In the genomic region with DNA sequence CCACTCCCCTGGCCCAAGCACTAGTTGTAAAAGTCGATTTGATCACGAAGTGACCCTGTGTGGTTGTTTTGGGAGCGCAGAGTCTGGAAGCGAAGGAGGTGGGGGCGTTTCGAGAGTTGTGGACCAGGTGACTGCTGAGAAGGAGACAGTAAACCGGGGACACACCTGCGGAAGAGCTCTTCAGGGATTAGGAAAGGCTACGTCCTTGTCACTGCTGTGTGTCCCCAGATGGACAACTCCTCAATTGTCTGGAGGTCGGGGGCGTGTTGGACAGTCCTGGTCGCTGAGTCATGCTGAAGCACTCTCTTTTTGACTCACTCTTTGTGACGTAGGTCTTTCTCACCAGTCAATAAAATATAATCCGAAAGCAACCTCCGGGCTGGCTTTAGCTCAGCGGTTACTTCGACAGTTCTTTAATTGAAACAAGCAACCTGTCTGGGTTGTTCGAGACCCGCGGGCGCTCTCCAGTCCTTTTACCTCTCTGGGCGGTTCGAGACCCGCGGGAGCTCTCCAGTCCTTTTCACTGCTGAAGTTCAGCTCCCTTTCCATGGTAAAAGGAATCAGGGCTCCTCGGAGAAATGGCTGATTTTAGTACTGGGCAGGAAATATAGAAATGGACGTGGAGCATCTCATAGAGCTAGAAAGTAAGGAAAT, we compare ENCODE assay signal across 8 cellular contexts. TPM values are rescaled to one million over a fixed set of nuclear protein-coding genes. Genes with fewer than 3 reads are reported as not detected.
A peak's percentile ranks its signal among the peaks of the same experiment; 100 is the strongest.
DNase-seq lines count a peak whose midpoint lies in the region; ATAC-seq and TF ChIP-seq lines count a peak whose summit lies in the region.

No MANE protein-coding gene starts in this region.

- peak overlapping the region; percentile 73 for H2AFZ ChIP-seq in GM23338
- peak overlapping the region; percentile 56; the same call in 1 of the 2 replicates for H2AFZ ChIP-seq in Karpas-422 (ENCODE audit: low read length)

- no peaks in the 10 kb centered on the region for H3K79me2 ChIP-seq in GM23338 (replicated peaks; ENCODE audit: insufficient read depth)
- H3K79me2 ChIP-seq in Karpas-422 (ENCODE audit: low read length): no peaks in the 10 kb centered on the region

- H3K27me3 Mint-ChIP-seq in GM23338 (ENCODE audit: insufficient read depth, low read depth, poor library complexity) (peaks cover 8% of the 10 kb centered on the region), neural crest cell (ENCODE audit: low read depth) (peaks cover 9% of the 10 kb centered on the region)
- H3K27me3 Mint-ChIP-seq in stimulated activated naive CD8-positive, alpha-beta T cell treated with anti-CD3 and anti-CD28 coated beads, Interleukin-15, amount 100 ng/mL, for 72 hours: no peaks in the 10 kb centered on the region

- H3K4me2 ChIP-seq in GM23338: peak overlapping the region; percentile 78
- H3K4me2 ChIP-seq in Karpas-422 (ENCODE audit: low read depth, low read length, poor library complexity, severe bottlenecking): peak overlapping the region; percentile 56

- H3K9me3 ChIP-seq in Karpas-422 (ENCODE audit: low read length): no peaks in the 10 kb centered on the region

- H3K4me1 Mint-ChIP-seq in GM23338 (0 out of 3 replicates have a peak, but pooled peaks cover 2% of the 10 kb centered on the region), neural crest cell (peaks cover 25% of the 10 kb centered on the region)
- H3K4me1 Mint-ChIP-seq in stimulated activated naive CD8-positive, alpha-beta T cell treated with anti-CD3 and anti-CD28 coated beads, Interleukin-15, amount 100 ng/mL, for 72 hours: peaks cover 33% of the 10 kb centered on the region

- H3K36me3 ChIP-seq in GM23338 (ENCODE audit: insufficient read depth) (peaks cover 8% of the 10 kb centered on the region; the same call in 1 of the 2 replicates), Karpas-422 (ENCODE audit: insufficient read depth, low read length) (peaks cover 6% of the 10 kb centered on the region)

- H3K27ac Mint-ChIP-seq in GM23338 (peak overlapping the region; percentile 94), neural crest cell (ENCODE audit: unreplicated experiment) (peak overlapping the region; percentile 97)
- peak overlapping the region; percentile 98 to 100 for H3K27ac Mint-ChIP-seq in stimulated activated naive CD8-positive, alpha-beta T cell treated with anti-CD3 and anti-CD28 coated beads, Interleukin-15, amount 100 ng/mL, for 72 hours

- 0 out of 2 replicates have a peak, but pooled peaks cover 6% of the 10 kb centered on the region for H3F3A ChIP-seq in GM23338 (replicated peaks; ENCODE audit: low read depth)

- TF ChIP-seq CTCF in GM23338 (conservative IDR thresholded peaks at IDR 0.05; ENCODE audit: low read depth in 2 of 2) (no peak), foreskin fibroblast (IDR thresholded peaks at IDR 0.05; ENCODE audit: low read depth, low read length) (no peak), neural crest cell (conservative IDR thresholded peaks at IDR 0.05) (no peak)

- H3K9me3 Mint-ChIP-seq in GM23338 (no peaks in the 10 kb centered on the region; the same call in 2 of the 3 replicates), neural crest cell (no peaks in the 10 kb centered on the region)
- no peaks in the 10 kb centered on the region for H3K9me3 Mint-ChIP-seq in stimulated activated naive CD8-positive, alpha-beta T cell treated with anti-CD3 and anti-CD28 coated beads, Interleukin-15, amount 100 ng/mL, for 72 hours

- H3K9me2 ChIP-seq in GM23338 (ENCODE audit: insufficient read depth): no peaks in the 10 kb centered on the region
- H3K9me2 ChIP-seq in Karpas-422 (replicated peaks; ENCODE audit: insufficient read depth, low read length): no peaks in the 10 kb centered on the region

- H3K27ac ChIP-seq in GM23338 (ENCODE audit: low read depth): peak overlapping the region; percentile 60; the same call in 1 of the 2 replicates
- H3K27ac ChIP-seq in Karpas-422 (ENCODE audit: low read length): no peak overlapping the region

- H3K9ac ChIP-seq in Karpas-422 (ENCODE audit: low read length): 0 out of 2 replicates have a peak overlapping the region, but pooled peaks have one; percentile 15

- H3K4me3 Mint-ChIP-seq in GM23338 (peak overlapping the region; percentile 88), neural crest cell (peak overlapping the region; percentile 90)
- H3K4me3 Mint-ChIP-seq in stimulated activated naive CD8-positive, alpha-beta T cell treated with anti-CD3 and anti-CD28 coated beads, Interleukin-15, amount 100 ng/mL, for 72 hours: peak overlapping the region; percentile 89 to 98

- no peaks in the 10 kb centered on the region for H4K20me1 ChIP-seq in GM23338 (replicated peaks; ENCODE audit: insufficient read depth)
- H4K20me1 ChIP-seq in Karpas-422 (ENCODE audit: insufficient read depth, low read depth, low read length): no peaks in the 10 kb centered on the region

- ATAC-seq in GM23338: peak; percentile 87
- peak; percentile 94 for ATAC-seq in stimulated activated naive CD8-positive, alpha-beta T cell treated with anti-CD3 and anti-CD28 coated beads, Interleukin-15, amount 100 ng/mL, for 72 hours

- H3K4me3 ChIP-seq in GM23338: peak overlapping the region; percentile 63
- peak overlapping the region; percentile 41; the same call in 1 of the 2 replicates for H3K4me3 ChIP-seq in Karpas-422 (ENCODE audit: low read length)
- H3K4me3 ChIP-seq in foreskin fibroblast (ENCODE audit: low read depth in 1 of 2, low read length in 2 of 2): peak overlapping the region; percentile 60 to 86

- H3K27me3 ChIP-seq in GM23338 (ENCODE audit: insufficient read depth) (no peaks in the 10 kb centered on the region), Karpas-422 (ENCODE audit: low read length) (no peaks in the 10 kb centered on the region)

- peak; percentile 73 for DNase-seq in DMS79 (lab: John Stamatoyannopoulos, UW)
- peak; percentile 91 for DNase-seq in GM23338 (ENCODE audit: low spot score)
- peak; percentile 58 for DNase-seq in Karpas-422
- DNase-seq in SHP77 (lab: John Stamatoyannopoulos, UW): peak; percentile 97 to 99
- peak; percentile 85 for DNase-seq in activated gamma-delta T cell treated with anti-CD3 and anti-CD28 coated beads, Interleukin-2, amount 50 U/mL, for 16 hours (ENCODE audit: low read depth)
- DNase-seq in foreskin fibroblast: peak; percentile 97 to 99
- peak; percentile 76 for DNase-seq in neural crest cell (ENCODE audit: low read depth, low spot score)
- DNase-seq in stimulated activated naive CD8-positive, alpha-beta T cell treated with anti-CD3 and anti-CD28 coated beads, Interleukin-15, amount 100 ng/mL, for 72 hours: peak; percentile 92 to 94

- H3K36me3 Mint-ChIP-seq in GM23338 (ENCODE audit: low read depth) (peaks cover 10% of the 10 kb centered on the region; the same call in 2 of the 3 replicates), neural crest cell (ENCODE audit: low read depth) (peaks cover under 1% of the 10 kb centered on the region)

- H3K4me1 ChIP-seq in GM23338 (ENCODE audit: insufficient read depth) (no peaks in the 10 kb centered on the region), Karpas-422 (ENCODE audit: low read length) (peaks cover 7% of the 10 kb centered on the region)

TF ChIP-seq in GM23338, 12 proteins besides CTCF, POLR2A, EP300 and RAD21 (continues in another document):
- TF ChIP-seq, protein P1, sequence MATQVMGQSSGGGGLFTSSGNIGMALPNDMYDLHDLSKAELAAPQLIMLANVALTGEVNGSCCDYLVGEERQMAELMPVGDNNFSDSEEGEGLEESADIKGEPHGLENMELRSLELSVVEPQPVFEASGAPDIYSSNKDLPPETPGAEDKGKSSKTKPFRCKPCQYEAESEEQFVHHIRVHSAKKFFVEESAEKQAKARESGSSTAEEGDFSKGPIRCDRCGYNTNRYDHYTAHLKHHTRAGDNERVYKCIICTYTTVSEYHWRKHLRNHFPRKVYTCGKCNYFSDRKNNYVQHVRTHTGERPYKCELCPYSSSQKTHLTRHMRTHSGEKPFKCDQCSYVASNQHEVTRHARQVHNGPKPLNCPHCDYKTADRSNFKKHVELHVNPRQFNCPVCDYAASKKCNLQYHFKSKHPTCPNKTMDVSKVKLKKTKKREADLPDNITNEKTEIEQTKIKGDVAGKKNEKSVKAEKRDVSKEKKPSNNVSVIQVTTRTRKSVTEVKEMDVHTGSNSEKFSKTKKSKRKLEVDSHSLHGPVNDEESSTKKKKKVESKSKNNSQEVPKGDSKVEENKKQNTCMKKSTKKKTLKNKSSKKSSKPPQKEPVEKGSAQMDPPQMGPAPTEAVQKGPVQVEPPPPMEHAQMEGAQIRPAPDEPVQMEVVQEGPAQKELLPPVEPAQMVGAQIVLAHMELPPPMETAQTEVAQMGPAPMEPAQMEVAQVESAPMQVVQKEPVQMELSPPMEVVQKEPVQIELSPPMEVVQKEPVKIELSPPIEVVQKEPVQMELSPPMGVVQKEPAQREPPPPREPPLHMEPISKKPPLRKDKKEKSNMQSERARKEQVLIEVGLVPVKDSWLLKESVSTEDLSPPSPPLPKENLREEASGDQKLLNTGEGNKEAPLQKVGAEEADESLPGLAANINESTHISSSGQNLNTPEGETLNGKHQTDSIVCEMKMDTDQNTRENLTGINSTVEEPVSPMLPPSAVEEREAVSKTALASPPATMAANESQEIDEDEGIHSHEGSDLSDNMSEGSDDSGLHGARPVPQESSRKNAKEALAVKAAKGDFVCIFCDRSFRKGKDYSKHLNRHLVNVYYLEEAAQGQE (IDR thresholded peaks at IDR 0.05; ENCODE audit: unreplicated experiment): peak; percentile 62

RNA-seq across cellular contexts. Expression of a gene that starts 10.8 kb away (rescaled TPM):
- 26.4 and 35.6 TPM in 2 replicates for total RNA-seq in GM23338 (2014; rRNA removed; shearing (Covaris generic))
- polyA plus RNA-seq in GM23338 (2016; fragmentation: Nextera tagmentation; extraction: Ambion mirVana): 45.1 and 50.6 TPM in 2 replicates
- 18.1 and 20.6 TPM in 2 replicates for total RNA-seq in Karpas-422 (2014; rRNA removed; shearing (Covaris generic); ENCODE audit: low replicate concordance)
- 53.0 and 55.0 TPM in 2 replicates for total RNA-seq in neural crest cell

RNA-seq across cellular contexts. Expression of a gene that starts 19.8 kb away (rescaled TPM):
- total RNA-seq in GM23338 (2014; rRNA removed; shearing (Covaris generic)): 21.6 and 29.6 TPM in 2 replicates
- polyA plus RNA-seq in GM23338 (2016; fragmentation: Nextera tagmentation; extraction: Ambion mirVana): 12.7 and 14.4 TPM in 2 replicates
- 18.1 and 18.3 TPM in 2 replicates for total RNA-seq in Karpas-422 (2014; rRNA removed; shearing (Covaris generic); ENCODE audit: low replicate concordance)
- 31.8 and 33.2 TPM in 2 replicates for total RNA-seq in neural crest cell

RNA-seq across cellular contexts. Expression of a gene that starts 19.9 kb away (rescaled TPM):
- total RNA-seq in GM23338 (2014; rRNA removed; shearing (Covaris generic)): 57.8 and 58.8 TPM in 2 replicates
- 48.6 and 51.6 TPM in 2 replicates for polyA plus RNA-seq in GM23338 (2016; fragmentation: Nextera tagmentation; extraction: Ambion mirVana)
- total RNA-seq in Karpas-422 (2014; rRNA removed; shearing (Covaris generic); ENCODE audit: low replicate concordance): 29.9 and 61.0 TPM in 2 replicates
- total RNA-seq in neural crest cell: 92.7 and 98.7 TPM in 2 replicates

RNA-seq across cellular contexts. Expression of a gene that starts 37.6 kb away (rescaled TPM):
- 15.5 and 22.0 TPM in 2 replicates for total RNA-seq in GM23338 (2014; rRNA removed; shearing (Covaris generic))
- polyA plus RNA-seq in GM23338 (2016; fragmentation: Nextera tagmentation; extraction: Ambion mirVana): 7.3 and 8.1 TPM in 2 replicates
- total RNA-seq in Karpas-422 (2014; rRNA removed; shearing (Covaris generic); ENCODE audit: low replicate concordance): 0.71 and 2.0 TPM in 2 replicates
- total RNA-seq in neural crest cell: 4.2 and 4.6 TPM in 2 replicates

RNA-seq across cellular contexts. Expression of a gene that starts 46.3 kb away (rescaled TPM):
- 18.0 and 22.7 TPM in 2 replicates for total RNA-seq in GM23338 (2014; rRNA removed; shearing (Covaris generic))
- 9.3 and 9.6 TPM in 2 replicates for polyA plus RNA-seq in GM23338 (2016; fragmentation: Nextera tagmentation; extraction: Ambion mirVana)
- 15.9 and 21.5 TPM in 2 replicates for total RNA-seq in Karpas-422 (2014; rRNA removed; shearing (Covaris generic); ENCODE audit: low replicate concordance)
- total RNA-seq in neural crest cell: 23.6 and 24.0 TPM in 2 replicates
